ENCODE assay signal across 8 cellular contexts in genomic region chr2:208254118-208254870, GRCh38. TPM values are rescaled to one million over a fixed set of nuclear protein-coding genes. Genes with fewer than 3 reads are reported as not detected.
DNase-seq lines count a peak whose midpoint lies in the region; ATAC-seq, FAIRE-seq and TF ChIP-seq lines count a peak whose summit lies in the region.

No MANE protein-coding gene starts in this region.

- peak overlapping the region; percentile 77 for H3K4me3 ChIP-seq in OCI-LY7 (ENCODE audit: low read depth, low read length, poor library complexity, severe bottlenecking)
- peak overlapping the region; percentile 76 to 88 (median 84) for H3K4me3 ChIP-seq in esophagus squamous epithelium
- H3K4me3 ChIP-seq in naive thymus-derived CD4-positive, alpha-beta T cell (ENCODE audit: low read length), result peak overlapping the region; percentile 70

- peak overlapping the region; percentile 65 for H3K27ac ChIP-seq in OCI-LY7 (ENCODE audit: low read depth, low read length, poor library complexity, severe bottlenecking)
- peak overlapping the region; percentile 71 to 92 (median 86) for H3K27ac ChIP-seq in esophagus squamous epithelium
- H3K27ac ChIP-seq in naive thymus-derived CD4-positive, alpha-beta T cell (ENCODE audit: low read depth, low read length), result peak overlapping the region; percentile 62

- no TSS peak for BruUV-seq in OCI-LY7 (replicated peaks; lab: Mats Ljungman, UMichigan)

- H3K4me1 ChIP-seq in OCI-LY7 (ENCODE audit: insufficient read depth, low read length, poor library complexity, severe bottlenecking) (peaks cover 38% of the 10 kb centered on the region), esophagus squamous epithelium (peaks cover 5 to 68% (median 22%) of the 10 kb centered on the region in 3 donors)
- H3K4me1 ChIP-seq in naive thymus-derived CD4-positive, alpha-beta T cell (ENCODE audit: control insufficient read depth in 2 of 2, insufficient read depth in 2 of 2, low read length in 2 of 2), result peaks cover 0 to 9% of the 10 kb centered on the region in 2 donors

- intact Hi-C loops in OCI-LY7 (cut with micrococcal nuclease; ENCODE audit: unreplicated experiment), result loop anchor here (1.0 kb wide), 1 partner anchor 79 kb away; no protein-coding TSS in a partner anchor
- intact Hi-C loops in esophagus squamous epithelium (cut with DNase I), result no loop called here
- intact Hi-C loops in naive thymus-derived CD4-positive, alpha-beta T cell (cut with micrococcal nuclease), result loop anchor here (1.0 to 10.0 kb wide), 10 partner anchors 12 to 1918 kb away; partner anchors contain the start of genes CCNYL1 (in 2 of the 2), KANSL1L (in 2 of the 2), FASTKD2 (in 1 of the 2) and KLF7 (in 1 of the 2)

- H3K27me3 Mint-ChIP-seq in naive thymus-derived CD4-positive, alpha-beta T cell, result no peaks in the 10 kb centered on the region

- peak overlapping the region; percentile 49; the same call in 1 of the 2 replicates for H2AFZ ChIP-seq in OCI-LY7 (ENCODE audit: low read length)

- POLR2A ChIA-PET in OCI-LY7 (lab: Charles Lee), result interaction anchor here (0.9 to 3.8 kb wide), 7 partner anchors 9 to 627 kb away, joined by 3 to 44 read pairs (median 5); partner anchors contain the start of gene PIKFYVE
- POLR2A ChIA-PET in naive thymus-derived CD4-positive, alpha-beta T cell (lab: Charles Lee), result interaction anchor here (0.7 to 3.7 kb wide), 3 partner anchors 11 to 181 kb away, joined by 3 to 32 read pairs (median 5); partner anchors contain the start of gene PIKFYVE

- no peak for TF ChIP-seq POLR2A in esophagus squamous epithelium (IDR thresholded peaks at IDR 0.05)

- DNase-seq in D721Med (ENCODE audit: insufficient read length, low spot score), result peak; percentile 69
- peak; percentile 88 for DNase-seq in HT-29 (ENCODE audit: low spot score)
- DNase-seq in OCI-LY7 (ENCODE audit: low spot score), result peak; percentile 93
- peak; percentile 86 to 90 for DNase-seq in activated T-cell treated with anti-CD3 and anti-CD28 coated beads, Interleukin-2, amount 50 U/mL, for 48 hours
- DNase-seq in esophagus squamous epithelium (lab: John Stamatoyannopoulos, UW), result peak; percentile 13
- DNase-seq in naive thymus-derived CD4-positive, alpha-beta T cell, result peak; percentile 66 to 85 (median 70)
- DNase-seq in stimulated activated effector memory CD8-positive, alpha-beta T cell treated with anti-CD3 and anti-CD28 coated beads, Interleukin-12 subunit alpha, Interleukin-12 subunit beta, amount 100 ng/mL, for 72 hours (ENCODE audit: low spot score in 2 of 2), result peak; percentile 68 to 91

- FAIRE-seq in D721Med (lab: Jason Lieb, UNC), result no peak

- CTCF ChIA-PET in OCI-LY7 (lab: Charles Lee; ENCODE audit: unreplicated experiment), result interaction anchor here (0.6 to 3.8 kb wide), 2 partner anchors 12 to 48 kb away, joined by 4 to 17 read pairs; partner anchors contain the start of gene PIKFYVE
- CTCF ChIA-PET in naive thymus-derived CD4-positive, alpha-beta T cell (lab: Charles Lee), result interaction anchor here (1.0 to 1.9 kb wide), 5 partner anchors 9 to 79 kb away, joined by 3 to 12 read pairs (median 6); partner anchors contain the start of gene PIKFYVE

- H3K9me3 Mint-ChIP-seq in naive thymus-derived CD4-positive, alpha-beta T cell, result no peaks in the 10 kb centered on the region
- H3K9me3 Mint-ChIP-seq in stimulated activated effector memory CD8-positive, alpha-beta T cell treated with anti-CD3 and anti-CD28 coated beads, Interleukin-12 subunit alpha, Interleukin-12 subunit beta, amount 100 ng/mL, for 72 hours, result no peaks in the 10 kb centered on the region

- peaks cover 0 to 17% (median 11%) of the 10 kb centered on the region in 5 donors for H3K36me3 Mint-ChIP-seq in naive thymus-derived CD4-positive, alpha-beta T cell
- H3K36me3 Mint-ChIP-seq in stimulated activated effector memory CD8-positive, alpha-beta T cell treated with anti-CD3 and anti-CD28 coated beads, Interleukin-12 subunit alpha, Interleukin-12 subunit beta, amount 100 ng/mL, for 72 hours, result peaks cover 38% of the 10 kb centered on the region

- H3K36me3 ChIP-seq in OCI-LY7 (ENCODE audit: insufficient read depth, low read length) (peaks cover 43% of the 10 kb centered on the region), esophagus squamous epithelium (peaks cover 0 to 41% (median 0%) of the 10 kb centered on the region in 3 donors)
- peaks cover 0 to under 1% (median 0%) of the 10 kb centered on the region in 3 experiments for H3K36me3 ChIP-seq in naive thymus-derived CD4-positive, alpha-beta T cell (ENCODE audit: control insufficient read depth in 2 of 3, insufficient read depth in 3 of 3, low read length in 3 of 3)

- no peaks in the 10 kb centered on the region for H3K27me3 ChIP-seq in esophagus squamous epithelium
- H3K27me3 ChIP-seq in naive thymus-derived CD4-positive, alpha-beta T cell (ENCODE audit: control insufficient read depth in 2 of 2, insufficient read depth in 2 of 2, low read length in 2 of 2), result no peaks in the 10 kb centered on the region

- H4K20me1 ChIP-seq in OCI-LY7 (ENCODE audit: insufficient read depth, low read length), result peaks cover 4% of the 10 kb centered on the region; the same call in 1 of the 2 replicates

- WGBS in esophagus squamous epithelium, 2 donors, result 0% methylated on average over 18 to 31 of the region's 36 CpGs

- no peaks in the 10 kb centered on the region for H3K9me2 ChIP-seq in OCI-LY7 (ENCODE audit: insufficient read depth, low read length)

- H3K9me3 ChIP-seq in OCI-LY7 (ENCODE audit: low read length) (no peaks in the 10 kb centered on the region), esophagus squamous epithelium (no peaks in the 10 kb centered on the region)
- no peaks in the 10 kb centered on the region for H3K9me3 ChIP-seq in naive thymus-derived CD4-positive, alpha-beta T cell (ENCODE audit: control insufficient read depth in 2 of 3, low read length in 3 of 3)

- H3K4me1 Mint-ChIP-seq in naive thymus-derived CD4-positive, alpha-beta T cell, result peaks cover 8 to 28% (median 23%) of the 10 kb centered on the region in 7 donors
- H3K4me1 Mint-ChIP-seq in stimulated activated effector memory CD8-positive, alpha-beta T cell treated with anti-CD3 and anti-CD28 coated beads, Interleukin-12 subunit alpha, Interleukin-12 subunit beta, amount 100 ng/mL, for 72 hours, result peaks cover 17% of the 10 kb centered on the region

- H3K79me2 ChIP-seq in OCI-LY7 (ENCODE audit: insufficient read depth, low read depth, low read length), result peaks cover 9% of the 10 kb centered on the region; the same call in 1 of the 2 replicates

- TF ChIP-seq CTCF in D721Med (IDR thresholded peaks at IDR 0.05; ENCODE audit: insufficient read depth, missing control alignments) (peak; percentile 62), OCI-LY7 (conservative IDR thresholded peaks at IDR 0.05; ENCODE audit: low read length) (peak; percentile 82), esophagus squamous epithelium (IDR thresholded peaks at IDR 0.05) (peak; percentile 70 to 88 (median 78))

- H3K27ac Mint-ChIP-seq in naive thymus-derived CD4-positive, alpha-beta T cell, result peak overlapping the region; percentile 47 to 91 (median 79)
- H3K27ac Mint-ChIP-seq in stimulated activated effector memory CD8-positive, alpha-beta T cell treated with anti-CD3 and anti-CD28 coated beads, Interleukin-12 subunit alpha, Interleukin-12 subunit beta, amount 100 ng/mL, for 72 hours, result peak overlapping the region; percentile 50

- H3K4me3 Mint-ChIP-seq in naive thymus-derived CD4-positive, alpha-beta T cell, result peak overlapping the region; percentile 93 to 100 (median 97)
- peak overlapping the region; percentile 100 for H3K4me3 Mint-ChIP-seq in stimulated activated effector memory CD8-positive, alpha-beta T cell treated with anti-CD3 and anti-CD28 coated beads, Interleukin-12 subunit alpha, Interleukin-12 subunit beta, amount 100 ng/mL, for 72 hours

- peak; percentile 73 for ATAC-seq in GM21367 (IDR thresholded peaks at IDR 0.05; ENCODE audit: unreplicated experiment)
- peak; percentile 77 for ATAC-seq in naive thymus-derived CD4-positive, alpha-beta T cell
- ATAC-seq in stimulated activated effector memory CD8-positive, alpha-beta T cell treated with anti-CD3 and anti-CD28 coated beads, Interleukin-12 subunit alpha, Interleukin-12 subunit beta, amount 100 ng/mL, for 72 hours, result peak; percentile 88

- peak overlapping the region; percentile 94 for H3K4me2 ChIP-seq in OCI-LY7 (ENCODE audit: low read length)

RNA-seq across cellular contexts. Expression of gene IDH1, which starts 0.6 kb away (rescaled TPM):
- total RNA-seq in HT-29 (2014; rRNA removed; shearing (Covaris generic)), result 85.9 and 86.5 TPM in 2 replicates
- total RNA-seq in OCI-LY7 (2014; rRNA removed; shearing (Covaris generic)), result 28.2 and 36.2 TPM in 2 replicates
- total RNA-seq in OCI-LY7 (2022), result 48.9 and 57.2 TPM in 2 replicates
- 100 to 1,000 TPM; 108 to 223 (median 142) TPM for total RNA-seq in esophagus squamous epithelium
- 10 to 100 TPM in 4 of 5 experiments, 1 to 10 TPM in 1; 5.0 to 26.4 (median 20.4) TPM for total RNA-seq in naive thymus-derived CD4-positive, alpha-beta T cell
- polyA plus RNA-seq in naive thymus-derived CD4-positive, alpha-beta T cell, result 1 to 10 TPM; 1.8 to 3.9 TPM

RNA-seq across cellular contexts. Expression of gene PIKFYVE, which starts 11.8 kb away (rescaled TPM):
- 7.2 and 10.1 TPM in 2 replicates for total RNA-seq in HT-29 (2014; rRNA removed; shearing (Covaris generic))
- 29.2 and 29.7 TPM in 2 replicates for total RNA-seq in OCI-LY7 (2014; rRNA removed; shearing (Covaris generic))
- total RNA-seq in OCI-LY7 (2022), result 50.0 and 52.2 TPM in 2 replicates
- total RNA-seq in esophagus squamous epithelium, result 10 to 100 TPM; 10.5 to 25.7 (median 12.5) TPM
- 10 to 100 TPM; 33.4 to 52.3 (median 39.1) TPM for total RNA-seq in naive thymus-derived CD4-positive, alpha-beta T cell
- 1 to 10 TPM; 5.9 to 8.4 TPM for polyA plus RNA-seq in naive thymus-derived CD4-positive, alpha-beta T cell

Comparison
In these comparisons a context has a peak if more than half of its experiments do, and no peak if none do; other contexts are left out.
1. Peak in every context shown above with its lines: DNase-seq, ATAC-seq, H3K4me3 ChIP-seq and H3K27ac ChIP-seq.
2. DNase-seq: peak in every context shown above with its lines; median percentile 93 in OCI-LY7; 88 in HT-29; 88 in activated T-cell treated with anti-CD3 and anti-CD28 coated beads, Interleukin-2, amount 50 U/mL, for 48 hours; 80 in stimulated activated effector memory CD8-positive, alpha-beta T cell treated with anti-CD3 and anti-CD28 coated beads, Interleukin-12 subunit alpha, Interleukin-12 subunit beta, amount 100 ng/mL, for 72 hours; 70 in naive thymus-derived CD4-positive, alpha-beta T cell; 69 in D721Med; 13 in esophagus squamous epithelium.